18 cellular contexts compared by ENCODE assay signal in the genomic region with DNA sequence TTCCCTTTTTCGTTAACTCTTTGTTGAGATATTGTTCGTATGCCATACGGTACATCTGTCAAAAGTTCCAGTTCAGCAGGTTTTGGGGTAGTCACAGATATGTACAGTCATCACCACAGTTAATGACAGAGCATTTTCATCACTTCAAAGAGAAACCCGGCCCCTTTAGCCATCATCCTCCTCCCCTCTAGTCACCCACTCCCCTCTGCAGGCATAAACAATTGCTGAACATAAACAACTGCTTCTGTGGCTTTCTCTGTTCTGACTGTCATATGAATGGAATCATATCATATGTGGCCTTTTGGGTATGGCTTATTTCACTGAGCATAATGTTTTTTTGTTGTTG. TPM values are rescaled to one million over a fixed set of nuclear protein-coding genes. Genes with fewer than 3 reads are reported as not detected.
DNase-seq lines count a peak whose midpoint lies in the region; ATAC-seq, FAIRE-seq and TF ChIP-seq lines count a peak whose summit lies in the region.
"Had no signal": no experiment of that assay in that cellular context is flagged by ENCODE, and none has a peak within 500 bp of the region (broad histone marks: within the 10 kb centered on the region; RNA-seq: fewer than 3 reads in every experiment).

No MANE protein-coding gene starts in this region.

- 96% methylated on average over 4 of the region's 4 CpGs for WGBS in HepG2 (ENCODE audit: low lambda C conversion rate)
- 88% methylated on average over 4 of the region's 4 CpGs for WGBS in right lobe of liver (ENCODE audit: insufficient coverage, low coverage, low lambda C conversion rate, missing lambda C conversion rate)

- no peak overlapping the region for H2AFZ ChIP-seq in HepG2 (ENCODE audit: low read length)

- no peaks in the 10 kb centered on the region for H3K9me3 Mint-ChIP-seq in activated CD4-positive, alpha-beta memory T cell treated with anti-CD3 and anti-CD28 coated beads, Interleukin-2, amount 10 ng/mL, durations not matched to agents 7 days and 5 days
- H3K9me3 Mint-ChIP-seq in type B pancreatic cell = peaks cover 12% of the 10 kb centered on the region

- no peak for TF ChIP-seq CTCF in HepG2 (CRISPR knock-in tag; IDR thresholded peaks at IDR 0.05)
- TF ChIP-seq CTCF in right lobe of liver (IDR thresholded peaks at IDR 0.05) = no peak
- TF ChIP-seq CTCF in epithelial cell of esophagus (IDR thresholded peaks at IDR 0.05; ENCODE audit: insufficient read depth, low read depth, low read length, missing control alignments) = no peak
- TF ChIP-seq CTCF in type B pancreatic cell (conservative IDR thresholded peaks at IDR 0.05) = no peak

- in situ Hi-C loops in HepG2 (cut with HindIII; ENCODE audit: extremely low pct_ligation_motif_present, low pct_unique_long_range_greater_than_20kb) = no loop called here

- TF ChIP-seq EP300 in HepG2 (IDR thresholded peaks at IDR 0.05; ENCODE audit: low read depth in 2 of 2, low read length in 2 of 2) (no peak), HepG2 (CRISPR knock-in tag; IDR thresholded peaks at IDR 0.05; ENCODE audit: borderline replicate concordance) (no peak)

- H4K20me1 ChIP-seq in HepG2 (ENCODE audit: insufficient read depth, low read length) = no peaks in the 10 kb centered on the region

- FAIRE-seq in HepG2 (lab: Jason Lieb, UNC) = no peak
- FAIRE-seq: GM19239 had no signal

- no peak overlapping the region for H3K4me3 Mint-ChIP-seq in activated CD4-positive, alpha-beta memory T cell treated with anti-CD3 and anti-CD28 coated beads, Interleukin-2, amount 10 ng/mL, durations not matched to agents 7 days and 5 days
- no peak overlapping the region for H3K4me3 Mint-ChIP-seq in type B pancreatic cell
- H3K4me3 Mint-ChIP-seq: B cell, H9 had no signal

- H3K9me3 ChIP-seq in HepG2 (ENCODE audit: low read length) = no peaks in the 10 kb centered on the region
- H3K9me3 ChIP-seq in right lobe of liver = no peaks in the 10 kb centered on the region

- POLR2A ChIA-PET in HepG2 (lab: Yijun Ruan, JAX) = no interaction called here
- POLR2A ChIA-PET in activated CD4-positive, alpha-beta memory T cell treated with anti-CD3 and anti-CD28 coated beads, Interleukin-2, amount 10 ng/mL, durations not matched to agents 7 days and 5 days (lab: Charles Lee) = interaction anchor here (1.2 to 3.2 kb wide), 2 partner anchors 12 to 42 kb away, joined by 3 to 16 read pairs; no protein-coding TSS in a partner anchor

- DNase-seq in HepG2 (ENCODE audit: low spot score) (no peak), right lobe of liver (no peak), epithelial cell of esophagus (ENCODE audit: low read depth) (peak; percentile 36), type B pancreatic cell (ENCODE audit: extremely low spot score, unreplicated experiment) (no peak), NCI-H146 treated with DMSO at 0.1 percent for 48 hours (lab: John Stamatoyannopoulos, UW; ENCODE audit: unreplicated experiment) (no peak)
- no peak for DNase-seq in activated CD4-positive, alpha-beta memory T cell treated with anti-CD3 and anti-CD28 coated beads, Interleukin-2, amount 10 ng/mL, durations not matched to agents 7 days and 5 days
- DNase-seq: CD4-positive, CD25-positive, alpha-beta regulatory T cell; H9; NCI-H1436; NCI-H2029 treated with DMSO at 0.1 percent for 48 hours; NCI-H2171 treated with DMSO at 0.1 percent for 48 hours; NCI-H446 treated with DMSO at 0.1 percent for 48 hours; OCI-M1; RPMI8226; SIG-M5 had no signal

- H3K27me3 Mint-ChIP-seq in activated CD4-positive, alpha-beta memory T cell treated with anti-CD3 and anti-CD28 coated beads, Interleukin-2, amount 10 ng/mL, durations not matched to agents 7 days and 5 days = no peaks in the 10 kb centered on the region
- no peaks in the 10 kb centered on the region for H3K27me3 Mint-ChIP-seq in type B pancreatic cell
- H3K27me3 Mint-ChIP-seq: B cell; CD4-positive, CD25-positive, alpha-beta regulatory T cell had no signal

- H3K79me2 ChIP-seq in HepG2 (ENCODE audit: insufficient read depth, low read length) = no peaks in the 10 kb centered on the region

- H3K4me1 Mint-ChIP-seq in activated CD4-positive, alpha-beta memory T cell treated with anti-CD3 and anti-CD28 coated beads, Interleukin-2, amount 10 ng/mL, durations not matched to agents 7 days and 5 days = peaks cover 31% of the 10 kb centered on the region
- H3K4me1 Mint-ChIP-seq in type B pancreatic cell (ENCODE audit: unreplicated experiment) = peaks cover 8% of the 10 kb centered on the region
- H3K4me1 Mint-ChIP-seq: B cell, H9 had no signal

- H3K9ac ChIP-seq in HepG2 (ENCODE audit: insufficient read depth, low read depth, low read length) = no peak overlapping the region

- H3K27ac ChIP-seq in HepG2 (ENCODE audit: extremely low read length, insufficient read depth, low read length) (no peak overlapping the region), right lobe of liver (no peak overlapping the region)

- BruUV-seq in HepG2 (replicated peaks; lab: Mats Ljungman, UMichigan) = no TSS peak

- no peak for ATAC-seq in HepG2
- no peak for ATAC-seq in right lobe of liver
- no peak for ATAC-seq in HG02870 (IDR thresholded peaks at IDR 0.05; ENCODE audit: unreplicated experiment)

- peaks cover 87% of the 10 kb centered on the region for H3K36me3 Mint-ChIP-seq in activated CD4-positive, alpha-beta memory T cell treated with anti-CD3 and anti-CD28 coated beads, Interleukin-2, amount 10 ng/mL, durations not matched to agents 7 days and 5 days (ENCODE audit: low read depth)
- H3K36me3 Mint-ChIP-seq in type B pancreatic cell = peaks cover 38% of the 10 kb centered on the region

- TF ChIP-seq POLR2A in HepG2 (IDR thresholded peaks at IDR 0.05; ENCODE audit: insufficient read depth in 1 of 2, low read depth in 2 of 2, low read length in 2 of 2) (no peak), right lobe of liver (IDR thresholded peaks at IDR 0.05) (no peak)

- intact Hi-C loops in HepG2 (cut with micrococcal nuclease; ENCODE audit: unreplicated experiment) = no loop called here
- intact Hi-C loops in right lobe of liver (cut with DNase I) = no loop called here

- H3K27me3 ChIP-seq in HepG2 (ENCODE audit: control insufficient read depth in 1 of 2, insufficient read depth in 2 of 2, low read length in 2 of 2) = no peaks in the 10 kb centered on the region
- no peaks in the 10 kb centered on the region for H3K27me3 ChIP-seq in right lobe of liver

- no peak overlapping the region for H3K4me2 ChIP-seq in HepG2 (ENCODE audit: low read depth, low read length)

- H3K4me1 ChIP-seq in HepG2 (ENCODE audit: insufficient read depth, low read length) (no peaks in the 10 kb centered on the region), right lobe of liver (no peaks in the 10 kb centered on the region)

- CTCF ChIA-PET in HepG2 (lab: Yijun Ruan, JAX; ENCODE audit: low intra/inter-chr PET ratio, low total read pairs) = no interaction called here
- CTCF ChIA-PET in activated CD4-positive, alpha-beta memory T cell treated with anti-CD3 and anti-CD28 coated beads, Interleukin-2, amount 10 ng/mL, durations not matched to agents 7 days and 5 days (lab: Charles Lee) = no interaction called here

- no peak for TF ChIP-seq RAD21 in HepG2 (CRISPR knock-in tag; IDR thresholded peaks at IDR 0.05)

- peak overlapping the region; percentile 35 for H3K27ac Mint-ChIP-seq in activated CD4-positive, alpha-beta memory T cell treated with anti-CD3 and anti-CD28 coated beads, Interleukin-2, amount 10 ng/mL, durations not matched to agents 7 days and 5 days
- H3K27ac Mint-ChIP-seq in type B pancreatic cell = peak overlapping the region; percentile 84
- H3K27ac Mint-ChIP-seq: B cell; CD4-positive, CD25-positive, alpha-beta regulatory T cell had no signal

- H3K36me3 ChIP-seq in HepG2 (replicated peaks in 1 of 2; ENCODE audit: control insufficient read depth in 1 of 2, insufficient read depth in 2 of 2, low read length in 2 of 2) = peaks cover 20 to 43% of the 10 kb centered on the region in 2 experiments
- peaks cover 0 to 44% (median 29%) of the 10 kb centered on the region in 4 donors for H3K36me3 ChIP-seq in right lobe of liver

- no peak overlapping the region for H3K4me3 ChIP-seq in HepG2 (replicated peaks in 1 of 3; ENCODE audit: insufficient read depth in 1 of 3, low read depth in 2 of 3, low read length in 3 of 3)
- H3K4me3 ChIP-seq in right lobe of liver = no peak overlapping the region
- no peak overlapping the region for H3K4me3 ChIP-seq in epithelial cell of esophagus (ENCODE audit: low read length)

TF ChIP-seq in HepG2, 621 proteins besides CTCF, POLR2A, EP300 and RAD21 (continues in another document):
- no peak for TF ChIP-seq NKX3-1 (CRISPR knock-in tag; IDR thresholded peaks at IDR 0.05)

RNA-seq across cellular contexts. Expression of a gene that starts 59.3 kb away (rescaled TPM):
- total RNA-seq in HepG2 (2016; rRNA removed; fragmentation: Illumina TruSeq; extraction: Trizol) = 38.7 and 42.8 TPM in 2 replicates
- total RNA-seq in HepG2 (2016; cell fraction: cytosol; rRNA removed; fragmentation: Illumina TruSeq; extraction: Trizol; ENCODE audit: low read depth) = 8.0 and 9.3 TPM in 2 replicates
- total RNA-seq in HepG2 (2016; cell fraction: insoluble cytoplasmic fraction; rRNA removed; fragmentation: Illumina TruSeq; extraction: Trizol) = 36.5 and 38.8 TPM in 2 replicates
- 12.8 and 13.4 TPM in 2 replicates for total RNA-seq in HepG2 (2016; cell fraction: membrane; rRNA removed; fragmentation: Illumina TruSeq; extraction: Trizol)
- 57.4 and 57.5 TPM in 2 replicates for total RNA-seq in HepG2 (2016; cell fraction: nucleus; rRNA removed; fragmentation: Illumina TruSeq; extraction: Trizol)
- polyA plus RNA-seq in HepG2 (2011; rRNA removed) = 38.6 and 44.0 TPM in 2 replicates
- 16.4 and 18.9 TPM in 2 replicates for polyA plus RNA-seq in HepG2 (2011; cell fraction: cytosol; rRNA removed)
- 134 and 171 TPM in 2 replicates for polyA plus RNA-seq in HepG2 (2011; cell fraction: nucleus; rRNA removed)
- 28.2 and 46.6 TPM in 2 replicates for polyA plus RNA-seq in HepG2 (2012)
- polyA plus RNA-seq in HepG2 (2016; cell fraction: cytosol; fragmentation: Illumina TruSeq; extraction: Trizol; ENCODE audit: low read depth) = 1.4 and 2.0 TPM in 2 replicates
- polyA plus RNA-seq in HepG2 (2016; cell fraction: insoluble cytoplasmic fraction; fragmentation: Illumina TruSeq; extraction: Trizol; ENCODE audit: low read depth) = 23.5 and 27.4 TPM in 2 replicates
- 3.4 and 3.7 TPM in 2 replicates for polyA plus RNA-seq in HepG2 (2016; cell fraction: membrane; fragmentation: Illumina TruSeq; extraction: Trizol; ENCODE audit: low read depth)
- polyA plus RNA-seq in HepG2 (2016; cell fraction: nucleus; fragmentation: Illumina TruSeq; extraction: Trizol; ENCODE audit: insufficient read depth, low read depth) = 77.8 and 79.2 TPM in 2 replicates
- polyA minus RNA-seq in HepG2 (2011; rRNA and poly(A)+ RNA removed; ENCODE audit: low replicate concordance) = 133 and 148 TPM in 2 replicates
- 36.1 and 37.6 TPM in 2 replicates for polyA minus RNA-seq in HepG2 (2011; cell fraction: cytosol; rRNA and poly(A)+ RNA removed)
- 108 and 132 TPM in 2 replicates for polyA minus RNA-seq in HepG2 (2011; cell fraction: nucleus; rRNA and poly(A)+ RNA removed)
- 10 to 100 TPM; 59.1 to 87.7 (median 73.0) TPM for total RNA-seq in right lobe of liver
- 100 to 1,000 TPM; 787 to 849 TPM for total RNA-seq in activated CD4-positive, alpha-beta memory T cell treated with anti-CD3 and anti-CD28 coated beads, Interleukin-2, amount 10 ng/mL, durations not matched to agents 7 days and 5 days
- 47.3 and 57.0 TPM in 2 replicates for total RNA-seq in type B pancreatic cell (ENCODE audit: low replicate concordance)

Comparison
In these comparisons a context has a peak if more than half of its experiments do, and no peak if none do; other contexts are left out.
1. RNA of a gene that starts 59.3 kb away (total RNA-seq): 787 to 849 TPM in activated CD4-positive, alpha-beta memory T cell treated with anti-CD3 and anti-CD28 coated beads, Interleukin-2, amount 10 ng/mL, durations not matched to agents 7 days and 5 days; 59.1 to 87.7 TPM in right lobe of liver, 47.3 to 57.0 TPM in type B pancreatic cell and 8.0 to 57.5 TPM in HepG2; every median in the first group is over 4 times any median in the second.